ENCODE assay signal across 8 cellular contexts in the genomic region with DNA sequence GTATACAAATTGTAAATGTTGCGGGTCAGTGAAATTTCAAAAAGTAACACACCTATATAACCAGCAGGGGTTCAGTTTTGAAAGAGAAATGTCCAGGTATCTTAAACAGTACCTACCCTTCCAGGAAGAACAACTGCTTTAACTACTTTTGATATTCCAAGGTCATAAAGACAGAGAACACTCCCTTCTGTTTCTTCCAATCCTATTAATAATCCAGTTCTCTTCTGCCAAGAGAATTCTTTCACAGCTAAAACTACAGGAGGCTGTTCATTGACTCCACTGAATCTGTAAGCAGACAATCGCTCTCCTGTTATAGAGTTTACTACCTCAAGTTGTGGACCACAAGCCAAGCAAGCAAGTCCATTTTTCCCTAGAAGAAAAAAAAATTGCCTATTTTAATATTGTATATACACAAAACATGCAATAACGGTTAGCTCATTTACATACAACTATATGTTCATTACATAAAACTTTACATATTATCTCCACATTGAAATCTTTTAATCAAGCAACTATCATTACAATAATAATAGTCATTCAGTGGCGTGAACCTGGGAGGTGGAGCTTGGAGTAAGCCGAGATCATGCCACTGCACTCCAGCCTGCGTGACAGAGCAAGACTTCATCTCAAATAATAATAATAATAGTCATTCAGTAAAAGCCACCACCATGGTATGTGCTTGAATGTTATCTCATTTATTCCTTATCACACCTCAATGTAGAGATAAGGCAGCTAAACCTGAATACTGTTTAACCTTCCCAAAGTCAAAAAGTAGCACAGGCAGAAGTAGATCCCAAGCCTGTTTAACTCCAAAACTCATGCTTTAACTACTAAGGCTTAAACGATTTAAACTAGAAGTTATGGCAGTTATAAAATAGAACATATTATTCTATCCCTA. TPM values are rescaled to one million over a fixed set of nuclear protein-coding genes. Genes with fewer than 3 reads are reported as not detected.
DNase-seq lines count a peak whose midpoint lies in the region; ATAC-seq, FAIRE-seq and TF ChIP-seq lines count a peak whose summit lies in the region.
"Not testable (repeated sequence)": the region's sequence is repeated elsewhere in the genome, so short reads cannot be mapped to it uniquely, and the experiment has no call there.

No MANE protein-coding gene starts in this region.

- DNase-seq in D721Med (ENCODE audit: insufficient read length, low spot score); T-helper 17 cell; MCF 10A (ENCODE audit: unreplicated experiment); heart left ventricle; left ventricle myocardium inferior; hepatocyte (ENCODE audit: low spot score); pancreas: not testable (repeated sequence)

- BruUV-seq in MCF 10A (replicated peaks; lab: Mats Ljungman, UMichigan): not testable (repeated sequence)

- peaks cover 0 to 66% (median 61%) of the 10 kb centered on the region in 9 donors for H3K36me3 ChIP-seq in heart left ventricle
- peaks cover 58% of the 10 kb centered on the region for H3K36me3 ChIP-seq in left ventricle myocardium inferior
- not testable (repeated sequence) for H3K36me3 ChIP-seq in hepatocyte (replicated peaks; ENCODE audit: insufficient read depth, low read depth)
- peaks cover 0 to 17% (median 2%) of the 10 kb centered on the region in 3 donors for H3K36me3 ChIP-seq in pancreas
- H3K36me3 ChIP-seq in skeletal muscle tissue (ENCODE audit: control insufficient read depth in 3 of 3, insufficient read depth in 3 of 3, low read length in 3 of 3): peaks cover 0 to 24% (median 9%) of the 10 kb centered on the region in 3 donors

- H3K27ac Mint-ChIP-seq in T-helper 17 cell (peak overlapping the region; percentile 51), MCF 10A (ENCODE audit: low read depth, unreplicated experiment) (peak overlapping the region; percentile 20)

- not testable (repeated sequence) for H3K27me3 ChIP-seq in heart left ventricle; left ventricle myocardium inferior (ENCODE audit: low read depth); hepatocyte; pancreas; skeletal muscle tissue (ENCODE audit: control insufficient read depth in 3 of 3, insufficient read depth in 3 of 3, low read length in 3 of 3)

- not testable (repeated sequence) for H3K9me2 ChIP-seq in hepatocyte (replicated peaks; ENCODE audit: insufficient read depth)

- not testable (repeated sequence) for ATAC-seq in T-helper 17 cell
- ATAC-seq in heart left ventricle (peak; percentile 70 to 80 (median 77)), pancreas (peak in 3 of 4 donors; percentile 38 to 71 (median 47))

- H3K4me2 ChIP-seq in hepatocyte: not testable (repeated sequence)

- CTCF ChIA-PET in MCF 10A (lab: Yijun Ruan, JAX): interaction anchor here (0.9 to 5.5 kb wide), 3 partner anchors 9 to 13 kb away, joined by 3 to 45 read pairs (median 4); no protein-coding TSS in a partner anchor

- H3K4me1 Mint-ChIP-seq in T-helper 17 cell: peaks cover 18% of the 10 kb centered on the region
- H3K4me1 Mint-ChIP-seq in MCF 10A (ENCODE audit: insufficient read depth, unreplicated experiment): not testable (repeated sequence)

- peaks cover 73% of the 10 kb centered on the region for H3K79me2 ChIP-seq in hepatocyte

- H3K36me3 Mint-ChIP-seq in T-helper 17 cell (ENCODE audit: low read depth): not testable (repeated sequence)
- H3K36me3 Mint-ChIP-seq in MCF 10A (ENCODE audit: insufficient read depth, unreplicated experiment): peaks cover 89% of the 10 kb centered on the region

- H3K4me3 Mint-ChIP-seq in T-helper 17 cell; MCF 10A (ENCODE audit: unreplicated experiment): not testable (repeated sequence)

- POLR2A ChIA-PET in MCF 10A (lab: Yijun Ruan, JAX): interaction anchor here (0.7 to 12.3 kb wide), 4 partner anchors 9 to 117 kb away, joined by 3 to 104 read pairs (median 4); a partner anchor contains a TSS

- not testable (repeated sequence) for H3K9me3 ChIP-seq in T-helper 17 cell (ENCODE audit: control insufficient read depth, low read length, poor library complexity, severe bottlenecking); heart left ventricle; left ventricle myocardium inferior (replicated peaks); hepatocyte (ENCODE audit: low read depth); pancreas; skeletal muscle tissue (ENCODE audit: control insufficient read depth in 3 of 3, low read length in 3 of 3)

- H3K9me3 Mint-ChIP-seq in MCF 10A (ENCODE audit: unreplicated experiment): not testable (repeated sequence)

- H3K4me3 ChIP-seq in heart left ventricle; left ventricle myocardium inferior; hepatocyte; pancreas; skeletal muscle tissue (ENCODE audit: low read length in 3 of 3): not testable (repeated sequence)

- peaks cover 32% of the 10 kb centered on the region for H4K20me1 ChIP-seq in hepatocyte (ENCODE audit: insufficient read depth, poor library complexity, severe bottlenecking)

- not testable (repeated sequence) for H3K27me3 Mint-ChIP-seq in T-helper 17 cell; MCF 10A (ENCODE audit: insufficient read depth, unreplicated experiment)

- peak; percentile 67 for FAIRE-seq in D721Med (lab: Jason Lieb, UNC)
- not testable (repeated sequence) for FAIRE-seq in pancreas (lab: Jason Lieb, UNC)

- TF ChIP-seq POLR2A in heart left ventricle (IDR thresholded peaks at IDR 0.05): not testable (repeated sequence)

- H3K27ac ChIP-seq in heart left ventricle (peak overlapping the region in 10 of 12 donors; percentile 7 to 74 (median 46)), left ventricle myocardium inferior (replicated peaks) (peak overlapping the region; percentile 64), hepatocyte (peak overlapping the region; percentile 72), skeletal muscle tissue (ENCODE audit: low read depth, low read length) (peak overlapping the region; percentile 26)
- H3K27ac ChIP-seq in pancreas: not testable (repeated sequence)

- H3K9ac ChIP-seq in skeletal muscle tissue (ENCODE audit: low read depth in 1 of 3, low read length in 3 of 3): not testable (repeated sequence)

- peaks cover 0 to 21% (median 2%) of the 10 kb centered on the region in 12 donors for H3K4me1 ChIP-seq in heart left ventricle
- peaks cover 46% of the 10 kb centered on the region for H3K4me1 ChIP-seq in left ventricle myocardium inferior
- not testable (repeated sequence) for H3K4me1 ChIP-seq in hepatocyte (ENCODE audit: insufficient read depth); pancreas; skeletal muscle tissue (ENCODE audit: control insufficient read depth in 3 of 3, insufficient read depth in 3 of 3, low read length in 3 of 3)

- H2AFZ ChIP-seq in hepatocyte: not testable (repeated sequence)

- intact Hi-C loops in MCF 10A (cut with micrococcal nuclease); heart left ventricle (cut with DNase I); left ventricle myocardium inferior (cut with micrococcal nuclease); pancreas (cut with DNase I): not testable (repeated sequence)

- 62 to 78% (median 73%) methylated on average over 7 of the region's 7 CpGs for WGBS in heart left ventricle, 4 donors
- WGBS in hepatocyte (ENCODE audit: low lambda C conversion rate, missing lambda C conversion rate): 80% methylated on average over 7 of the region's 7 CpGs
- 63 to 64% methylated on average over 7 of the region's 7 CpGs for WGBS in pancreas, 2 donors

- TF ChIP-seq CTCF in D721Med (IDR thresholded peaks at IDR 0.05; ENCODE audit: insufficient read depth, missing control alignments); MCF 10A (IDR thresholded peaks at IDR 0.05; ENCODE audit: unreplicated experiment); heart left ventricle (IDR thresholded peaks at IDR 0.05); left ventricle myocardium inferior (IDR thresholded peaks at IDR 0.05; ENCODE audit: borderline replicate concordance); hepatocyte (IDR thresholded peaks at IDR 0.05; ENCODE audit: poor library complexity); pancreas (IDR thresholded peaks at IDR 0.05): not testable (repeated sequence)

RNA-seq across cellular contexts. Expression of a gene that starts 15.5 kb away (rescaled TPM):
- total RNA-seq in T-helper 17 cell (10 to 100 TPM; 63.0 to 77.9 TPM), MCF 10A (2022) (79.5 and 112 TPM in 2 replicates), heart left ventricle (10 to 100 TPM; 17.9 to 39.7 (median 19.9) TPM), left ventricle myocardium inferior (20.8 TPM), hepatocyte (36.3 and 36.4 TPM in 2 replicates), pancreas (10 to 100 TPM; 11.1 to 14.6 (median 11.7) TPM), skeletal muscle tissue (19.3 TPM)
- polyA plus RNA-seq in heart left ventricle (1 to 10 TPM; 6.3 to 8.8 TPM), hepatocyte (9.7 and 10.8 TPM in 2 replicates), pancreas (1 to 10 TPM; 4.8 to 7.4 TPM)
